Comparison of ENCODE assay signal across 19 cellular contexts in genomic region chr16:880471-881171, GRCh38.
"Had no signal": no experiment of that assay in that cellular context is flagged by ENCODE, and none has a peak within 500 bp of the region (broad histone marks: within the 10 kb centered on the region; RNA-seq: fewer than 3 reads in every experiment).

No MANE protein-coding gene starts in this region.

- H3K9ac ChIP-seq: parathyroid adenoma had no signal

- H3K4me2 ChIP-seq: smooth muscle cell had no signal

- H3K27ac ChIP-seq: epithelial cell of prostate, heart left ventricle, parathyroid adenoma, upper lobe of left lung had no signal

- ATAC-seq: activated CD8-positive, alpha-beta T cell treated with anti-CD3 and anti-CD28 coated beads, Interleukin-2, amount 10 ng/mL, durations not matched to agents 7 days and 5 days; activated T-cell treated with anti-CD3 and anti-CD28 coated beads, Interleukin-2, amount 50 U/mL, for 4 hours; heart left ventricle; sciatic nerve; stimulated activated naive CD8-positive, alpha-beta T cell treated with anti-CD3 and anti-CD28 coated beads, Interleukin-15, Interleukin-2, amounts not matched to agents 100 U/mL and 50 U/mL, for 24 hours had no signal

- DNase-seq: activated CD4-positive, alpha-beta T cell treated with anti-CD3 and anti-CD28 coated beads for 1 hour; activated CD4-positive, alpha-beta T cell treated with anti-CD3 and anti-CD28 coated beads, Interleukin-2, amount 50 U/mL, for 1 hour; activated CD8-positive, alpha-beta T cell treated with anti-CD3 and anti-CD28 coated beads, Interleukin-2, amount 10 ng/mL, durations not matched to agents 7 days and 5 days; activated naive CD4-positive, alpha-beta T cell; activated naive CD8-positive, alpha-beta T cell treated with anti-CD3 and anti-CD28 coated beads, Interleukin-2, amount 10 ng/mL, durations not matched to agents 7 days and 5 days; activated T-cell treated with anti-CD3 and anti-CD28 coated beads, Interleukin-2, amount 50 U/mL, for 4 hours; amniotic stem cell; cerebellar nuclear complex; cortex of kidney; nephron progenitor cell; stimulated activated CD4-positive, alpha-beta T cell treated with anti-CD3 and anti-CD28 coated beads, Interleukin-4, amount 100 ng/mL, for 1 hour; stimulated activated naive CD8-positive, alpha-beta T cell treated with anti-CD3 and anti-CD28 coated beads, Interleukin-15, Interleukin-2, amounts not matched to agents 100 U/mL and 50 U/mL, for 24 hours; T-helper 1 cell had no signal

- H3K4me1 ChIP-seq: heart left ventricle, parathyroid adenoma, upper lobe of left lung had no signal

- H3K27me3 ChIP-seq: heart left ventricle, upper lobe of left lung had no signal

- H3K4me3 ChIP-seq: heart left ventricle, smooth muscle cell, upper lobe of left lung had no signal

- H2AFZ ChIP-seq: parathyroid adenoma had no signal

- H3K79me2 ChIP-seq: parathyroid adenoma had no signal
